ENCODE assay signal across 10 cellular contexts in the genomic region with DNA sequence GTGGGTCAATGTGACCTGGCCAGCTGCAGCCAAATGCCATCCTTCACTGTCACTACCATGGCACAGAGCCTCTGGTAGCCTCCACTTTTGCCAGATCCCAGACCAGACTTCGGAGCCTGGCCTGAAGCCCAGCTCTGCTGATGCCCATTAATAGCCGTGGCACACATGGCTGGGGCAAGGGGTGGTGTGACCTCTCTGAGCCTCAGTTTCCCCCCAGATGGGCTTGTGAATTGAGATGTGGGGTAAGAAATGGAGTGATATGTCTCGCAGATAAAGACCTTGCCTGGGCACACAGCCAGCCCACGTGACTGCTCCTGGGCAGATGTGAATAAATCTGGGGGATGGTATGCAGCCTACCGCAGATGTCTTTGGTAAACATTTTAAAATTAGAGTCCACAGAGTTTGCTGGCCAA. TPM values are rescaled to one million over a fixed set of nuclear protein-coding genes. Genes with fewer than 3 reads are reported as not detected.
A peak's percentile ranks its signal among the peaks of the same experiment; 100 is the strongest.
DNase-seq lines count a peak whose midpoint lies in the region; ATAC-seq and TF ChIP-seq lines count a peak whose summit lies in the region.
"Had no signal": no experiment of that assay in that cellular context is flagged by ENCODE, and none has a peak within 500 bp of the region (broad histone marks: within the 10 kb centered on the region; RNA-seq: fewer than 3 reads in every experiment).

No MANE protein-coding gene starts in this region.

- peak overlapping the region; percentile 54; the same call in 1 of the 2 replicates for H2AFZ ChIP-seq in Loucy (ENCODE audit: low read length)
- no peak overlapping the region for H2AFZ ChIP-seq in osteoblast (ENCODE audit: low read length)

- H3K27me3 ChIP-seq in Loucy (ENCODE audit: insufficient read depth, low read length, poor library complexity, severe bottlenecking) (no peaks in the 10 kb centered on the region), osteoblast (ENCODE audit: insufficient read depth, low read length) (no peaks in the 10 kb centered on the region)
- H3K27me3 ChIP-seq: testis had no signal

- no peak overlapping the region for H3K9ac ChIP-seq in Loucy (ENCODE audit: low read depth, low read length, poor library complexity, severe bottlenecking)

- no peaks in the 10 kb centered on the region for H3F3A ChIP-seq in Loucy (ENCODE audit: low read depth)

- ATAC-seq in activated CD4-positive, alpha-beta T cell treated with anti-CD3 and anti-CD28 coated beads for 36 hours = no peak
- no peak for ATAC-seq in GM18519 (IDR thresholded peaks at IDR 0.05; ENCODE audit: low FRiP score, unreplicated experiment)

- H3K4me2 ChIP-seq in Loucy (ENCODE audit: low read depth, low read length, poor library complexity, severe bottlenecking) = peak overlapping the region; percentile 54
- no peak overlapping the region for H3K4me2 ChIP-seq in osteoblast (ENCODE audit: insufficient read depth, low read length)

- no peak for TF ChIP-seq CTCF in Loucy (conservative IDR thresholded peaks at IDR 0.05; ENCODE audit: low read length)
- no peak for TF ChIP-seq CTCF in astrocyte of the spinal cord (IDR thresholded peaks at IDR 0.05; ENCODE audit: low read depth, low read length)
- no peak for TF ChIP-seq CTCF in osteoblast (IDR thresholded peaks at IDR 0.05; ENCODE audit: extremely low read depth, low read depth, low read length)

- no peak overlapping the region for H3K27ac ChIP-seq in osteoblast (ENCODE audit: low read depth, low read length)
- H3K27ac ChIP-seq: testis had no signal

- H4K20me1 ChIP-seq in Loucy (ENCODE audit: insufficient read depth, low read length, poor library complexity, severe bottlenecking) (no peaks in the 10 kb centered on the region), osteoblast (ENCODE audit: insufficient read depth, low read length) (no peaks in the 10 kb centered on the region)

- peaks cover 4% of the 10 kb centered on the region for H3K9me3 Mint-ChIP-seq in activated CD4-positive, alpha-beta T cell treated with anti-CD3 and anti-CD28 coated beads for 36 hours (ENCODE audit: low read depth)
- H3K9me3 Mint-ChIP-seq in activated CD4-positive, alpha-beta memory T cell treated with anti-CD3 and anti-CD28 coated beads for 36 hours = no peaks in the 10 kb centered on the region
- H3K9me3 Mint-ChIP-seq: WTC11 had no signal

- H3K27me3 Mint-ChIP-seq in activated CD4-positive, alpha-beta T cell treated with anti-CD3 and anti-CD28 coated beads for 36 hours = no peaks in the 10 kb centered on the region
- H3K27me3 Mint-ChIP-seq in activated CD4-positive, alpha-beta memory T cell treated with anti-CD3 and anti-CD28 coated beads for 36 hours = no peaks in the 10 kb centered on the region

- H3K9me3 ChIP-seq in Loucy (ENCODE audit: insufficient read depth, low read depth, low read length) (no peaks in the 10 kb centered on the region), osteoblast (ENCODE audit: low read depth, low read length) (no peaks in the 10 kb centered on the region)
- H3K9me3 ChIP-seq: testis had no signal

- H3K27ac Mint-ChIP-seq in activated CD4-positive, alpha-beta T cell treated with anti-CD3 and anti-CD28 coated beads for 36 hours = peak overlapping the region; percentile 33
- H3K27ac Mint-ChIP-seq in activated CD4-positive, alpha-beta memory T cell treated with anti-CD3 and anti-CD28 coated beads for 36 hours = no peak overlapping the region
- H3K27ac Mint-ChIP-seq: WTC11 had no signal

- H3K36me3 ChIP-seq in Loucy (ENCODE audit: insufficient read depth, low read length) (no peaks in the 10 kb centered on the region), osteoblast (ENCODE audit: insufficient read depth, low read length) (no peaks in the 10 kb centered on the region)

- no peaks in the 10 kb centered on the region for H3K9me2 ChIP-seq in Loucy (replicated peaks; ENCODE audit: low read depth, low read length)

- no peak for DNase-seq in activated CD4-positive, alpha-beta T cell treated with anti-CD3 and anti-CD28 coated beads for 36 hours
- DNase-seq in activated CD4-positive, alpha-beta T cell treated with anti-CD3 and anti-CD28 coated beads, Interleukin-2, amount 50 U/mL, for 1 hour = no peak
- DNase-seq in astrocyte of the spinal cord (ENCODE audit: low read depth, low spot score) (peak; percentile 54), osteoblast (ENCODE audit: insufficient read length, low spot score, missing footprints) (peak; percentile 65)
- DNase-seq in activated CD4-positive, alpha-beta memory T cell treated with anti-CD3 and anti-CD28 coated beads for 36 hours = no peak
- no peak for DNase-seq in activated CD4-positive, CD25-positive, alpha-beta regulatory T cell treated with anti-CD3 and anti-CD28 coated beads, Interleukin-2, amount 50 U/mL, for 72 hours
- DNase-seq: testis had no signal

- H3K4me1 Mint-ChIP-seq in activated CD4-positive, alpha-beta T cell treated with anti-CD3 and anti-CD28 coated beads for 36 hours = peaks cover 75% of the 10 kb centered on the region
- peaks cover 69% of the 10 kb centered on the region for H3K4me1 Mint-ChIP-seq in activated CD4-positive, alpha-beta memory T cell treated with anti-CD3 and anti-CD28 coated beads for 36 hours (ENCODE audit: low read depth)

- POLR2A ChIA-PET in activated CD4-positive, alpha-beta T cell treated with anti-CD3 and anti-CD28 coated beads for 36 hours (lab: Charles Lee) = no interaction called here
- POLR2A ChIA-PET in activated CD4-positive, alpha-beta memory T cell treated with anti-CD3 and anti-CD28 coated beads for 36 hours (lab: Charles Lee) = no interaction called here

- no peak overlapping the region for H3K4me3 Mint-ChIP-seq in activated CD4-positive, alpha-beta T cell treated with anti-CD3 and anti-CD28 coated beads for 36 hours
- no peak overlapping the region for H3K4me3 Mint-ChIP-seq in activated CD4-positive, alpha-beta memory T cell treated with anti-CD3 and anti-CD28 coated beads for 36 hours
- H3K4me3 Mint-ChIP-seq: WTC11 had no signal

- intact Hi-C loops in activated CD4-positive, alpha-beta T cell treated with anti-CD3 and anti-CD28 coated beads for 36 hours (cut with DNase I, micrococcal nuclease) = no loop called here
- intact Hi-C loops in activated CD4-positive, alpha-beta memory T cell treated with anti-CD3 and anti-CD28 coated beads for 36 hours (cut with micrococcal nuclease) = no loop called here

- peaks cover 33% of the 10 kb centered on the region for H3K36me3 Mint-ChIP-seq in activated CD4-positive, alpha-beta T cell treated with anti-CD3 and anti-CD28 coated beads for 36 hours (ENCODE audit: low read depth)
- H3K36me3 Mint-ChIP-seq in activated CD4-positive, alpha-beta memory T cell treated with anti-CD3 and anti-CD28 coated beads for 36 hours = peaks cover 27% of the 10 kb centered on the region
- H3K36me3 Mint-ChIP-seq: WTC11 had no signal

- H3K4me1 ChIP-seq in Loucy (ENCODE audit: insufficient read depth, low read length, poor library complexity, severe bottlenecking) = peaks cover 23% of the 10 kb centered on the region
- peaks cover 5% of the 10 kb centered on the region for H3K4me1 ChIP-seq in osteoblast (ENCODE audit: insufficient read depth, low read length)

- in situ Hi-C loops in astrocyte of the spinal cord (cut with HindIII; ENCODE audit: low sequenced_read_pairs) = no loop called here

- peak overlapping the region; percentile 39 for H3K4me3 ChIP-seq in Loucy (ENCODE audit: low read length, poor library complexity, severe bottlenecking)
- H3K4me3 ChIP-seq in astrocyte of the spinal cord (ENCODE audit: low read depth, low read length) = no peak overlapping the region
- no peak overlapping the region for H3K4me3 ChIP-seq in osteoblast (ENCODE audit: insufficient read depth, low read length)
- H3K4me3 ChIP-seq: testis had no signal

- CTCF ChIA-PET in activated CD4-positive, alpha-beta T cell treated with anti-CD3 and anti-CD28 coated beads for 36 hours (lab: Charles Lee) = interaction anchor here (1.5 kb wide), 1 partner anchor 69 kb away, joined by 7 read pairs; no protein-coding TSS in a partner anchor
- CTCF ChIA-PET in activated CD4-positive, alpha-beta memory T cell treated with anti-CD3 and anti-CD28 coated beads for 36 hours (lab: Charles Lee) = interaction anchor here (2.0 kb wide), 1 partner anchor 36 kb away, joined by 5 read pairs; no protein-coding TSS in a partner anchor

- H3K79me2 ChIP-seq in Loucy (ENCODE audit: insufficient read depth, low read length) = no peaks in the 10 kb centered on the region
- no peaks in the 10 kb centered on the region for H3K79me2 ChIP-seq in osteoblast (ENCODE audit: insufficient read depth, low read length)

RNA-seq across cellular contexts. Expression of a gene that starts 13.9 kb away (rescaled TPM):
- total RNA-seq in activated CD4-positive, alpha-beta T cell treated with anti-CD3 and anti-CD28 coated beads for 36 hours = 10 to 100 TPM; 51.4 to 57.9 TPM
- 0.36 and 0.88 TPM in 2 replicates for total RNA-seq in osteoblast
- total RNA-seq in activated CD4-positive, alpha-beta memory T cell treated with anti-CD3 and anti-CD28 coated beads for 36 hours = 10 to 100 TPM; 67.0 to 72.8 TPM

RNA-seq across cellular contexts. Expression of a gene that starts 23.6 kb away (rescaled TPM):
- 10 to 100 TPM; 39.6 to 44.4 TPM for total RNA-seq in activated CD4-positive, alpha-beta T cell treated with anti-CD3 and anti-CD28 coated beads for 36 hours
- 38.4 and 38.6 TPM in 2 replicates for total RNA-seq in osteoblast
- total RNA-seq in activated CD4-positive, alpha-beta memory T cell treated with anti-CD3 and anti-CD28 coated beads for 36 hours = 10 to 100 TPM; 77.9 to 80.0 TPM

Comparison
In these comparisons a context has a peak if more than half of its experiments do, and no peak if none do; other contexts are left out.
1. DNase-seq: peak in astrocyte of the spinal cord (single experiment) and osteoblast (single experiment); none in activated CD4-positive, alpha-beta T cell treated with anti-CD3 and anti-CD28 coated beads for 36 hours (single experiment), activated CD4-positive, alpha-beta T cell treated with anti-CD3 and anti-CD28 coated beads, Interleukin-2, amount 50 U/mL, for 1 hour (single experiment), activated CD4-positive, alpha-beta memory T cell treated with anti-CD3 and anti-CD28 coated beads for 36 hours (single experiment) and activated CD4-positive, CD25-positive, alpha-beta regulatory T cell treated with anti-CD3 and anti-CD28 coated beads, Interleukin-2, amount 50 U/mL, for 72 hours (single experiment).
2. RNA of a gene that starts 13.9 kb away (total RNA-seq): 67.0 to 72.8 TPM in activated CD4-positive, alpha-beta memory T cell treated with anti-CD3 and anti-CD28 coated beads for 36 hours and 51.4 to 57.9 TPM in activated CD4-positive, alpha-beta T cell treated with anti-CD3 and anti-CD28 coated beads for 36 hours; 0.36 to 0.88 TPM in osteoblast; every median in the first group is over 10 times any median in the second.